Comparison of ENCODE assay signal across 1 cellular context in genomic region chr10:10830316-10831061, GRCh38.
TF ChIP-seq lines count a peak whose summit lies in the region.

No MANE protein-coding gene starts in this region.

TF ChIP-seq in SK-N-SH, 30 proteins besides CTCF, POLR2A, EP300 and RAD21 (continued from another document):
- TF ChIP-seq PBX3 (IDR thresholded peaks at IDR 0.05) (no peak), RCOR1 (IDR thresholded peaks at IDR 0.05; ENCODE audit: low read length) (no peak)
- TF ChIP-seq, protein P1, sequence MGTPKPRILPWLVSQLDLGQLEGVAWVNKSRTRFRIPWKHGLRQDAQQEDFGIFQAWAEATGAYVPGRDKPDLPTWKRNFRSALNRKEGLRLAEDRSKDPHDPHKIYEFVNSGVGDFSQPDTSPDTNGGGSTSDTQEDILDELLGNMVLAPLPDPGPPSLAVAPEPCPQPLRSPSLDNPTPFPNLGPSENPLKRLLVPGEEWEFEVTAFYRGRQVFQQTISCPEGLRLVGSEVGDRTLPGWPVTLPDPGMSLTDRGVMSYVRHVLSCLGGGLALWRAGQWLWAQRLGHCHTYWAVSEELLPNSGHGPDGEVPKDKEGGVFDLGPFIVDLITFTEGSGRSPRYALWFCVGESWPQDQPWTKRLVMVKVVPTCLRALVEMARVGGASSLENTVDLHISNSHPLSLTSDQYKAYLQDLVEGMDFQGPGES (IDR thresholded peaks at IDR 0.05; ENCODE audit: low read depth, low read length): no peak
TF ChIP-seq in SK-N-SH: peak in this region for 0.
